ENCODE assay signal across 1 cellular context in the genomic region with DNA sequence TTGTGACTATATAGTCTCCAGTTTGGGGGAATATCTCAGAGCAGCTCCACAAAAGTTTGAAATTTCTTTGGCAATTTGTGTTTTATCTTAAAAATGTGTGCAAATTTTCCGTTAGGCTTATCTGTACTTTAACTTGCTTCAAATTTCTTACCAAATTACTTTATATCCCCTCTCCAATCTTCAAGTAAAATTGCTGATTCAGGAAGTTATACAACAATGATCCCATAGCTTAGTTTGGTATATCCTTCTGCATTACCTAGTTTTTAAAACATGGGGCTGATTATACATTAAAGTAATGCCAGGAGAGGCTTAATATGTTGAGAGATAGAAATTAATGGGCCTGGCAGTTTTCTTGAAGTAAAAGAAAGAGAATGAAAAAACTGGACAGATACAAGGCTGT.
TF ChIP-seq lines count a peak whose summit lies in the region.

No MANE protein-coding gene starts in this region.

TF ChIP-seq in HepG2, 621 proteins besides CTCF, POLR2A, EP300 and RAD21:
- TF ChIP-seq MAFK (conservative IDR thresholded peaks at IDR 0.05 in 1 of 2, IDR thresholded peaks at IDR 0.05 in 1 of 2; ENCODE audit: low read length in 2 of 2): peak; percentile 54 to 83
- peak; percentile 62 for TF ChIP-seq MAFF (IDR thresholded peaks at IDR 0.05; ENCODE audit: low read depth, low read length)
- TF ChIP-seq HMGA1 (CRISPR knock-in tag; conservative IDR thresholded peaks at IDR 0.05): no peak
TF ChIP-seq in HepG2: peak in this region for 2.
